In the genomic region with DNA sequence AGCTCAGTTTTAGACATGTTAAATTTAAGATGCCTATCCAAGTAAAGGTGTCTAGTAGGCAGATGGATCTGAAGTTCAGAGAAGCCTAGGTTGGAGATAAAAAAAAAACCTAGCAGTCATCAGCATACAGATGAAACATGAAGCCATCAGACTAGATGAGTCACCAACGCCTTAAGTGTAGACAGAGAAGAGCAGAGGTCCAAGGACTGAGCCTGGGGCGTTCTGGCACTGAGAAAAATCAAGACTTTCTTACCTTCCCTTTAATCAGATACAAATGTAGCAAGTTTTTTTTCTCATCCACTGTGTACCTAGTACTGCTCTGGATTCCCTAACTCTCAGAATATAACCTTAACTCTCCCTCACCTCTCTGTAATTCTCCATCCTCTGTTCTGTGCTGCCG, we compare ENCODE assay signal across 1 cellular context.
A peak's percentile ranks its signal among the peaks of the same experiment; 100 is the strongest.
TF ChIP-seq lines count a peak whose summit lies in the region.

No MANE protein-coding gene starts in this region.

TF ChIP-seq in IMR-90, 13 proteins besides CTCF, POLR2A, EP300 and RAD21 (continued from another document):
- 0 out of 2 replicates have a peak, but pooled peaks have one; percentile 20 for TF ChIP-seq BHLHE40 (IDR thresholded peaks at IDR 0.05; ENCODE audit: low read depth, low read length)
TF ChIP-seq in IMR-90: peak in this region for 2.
